ENCODE assay signal across 3 cellular contexts in genomic region chr9:75482566-75482965, GRCh38.
TF ChIP-seq lines count a peak whose summit lies in the region.

No MANE protein-coding gene starts in this region.

TF ChIP-seq in SK-N-SH, 30 proteins besides CTCF, POLR2A, EP300 and RAD21 (continues in another document):
- TF ChIP-seq RCOR1 (IDR thresholded peaks at IDR 0.05; ENCODE audit: low read length) (no peak), RFX5 (IDR thresholded peaks at IDR 0.05; ENCODE audit: low read length) (no peak), GABPA (IDR thresholded peaks at IDR 0.05; ENCODE audit: low read depth) (no peak), JUND (IDR thresholded peaks at IDR 0.05) (no peak), NFIC (IDR thresholded peaks at IDR 0.05; ENCODE audit: borderline replicate concordance) (no peak), FOXJ3 (CRISPR knock-in tag; IDR thresholded peaks at IDR 0.05) (no peak), RXRA (IDR thresholded peaks at IDR 0.05; ENCODE audit: borderline replicate concordance, low read depth) (no peak), CHD2 (IDR thresholded peaks at IDR 0.05; ENCODE audit: low read length, partially characterized antibody) (no peak), EZH2phosphoT487 (IDR thresholded peaks at IDR 0.05; ENCODE audit: borderline replicate concordance, low read depth) (no peak), REST (IDR thresholded peaks at IDR 0.05; ENCODE audit: low read depth, low read length) (no peak), SMC3 (IDR thresholded peaks at IDR 0.05; ENCODE audit: low read depth, low read length) (no peak), YY1 (IDR thresholded peaks at IDR 0.05; ENCODE audit: low read depth) (no peak), MXI1 (IDR thresholded peaks at IDR 0.05; ENCODE audit: low read depth, low read length) (no peak), TCF12 (IDR thresholded peaks at IDR 0.05) (no peak), ELF1 (IDR thresholded peaks at IDR 0.05) (no peak)
- TF ChIP-seq, protein P1, sequence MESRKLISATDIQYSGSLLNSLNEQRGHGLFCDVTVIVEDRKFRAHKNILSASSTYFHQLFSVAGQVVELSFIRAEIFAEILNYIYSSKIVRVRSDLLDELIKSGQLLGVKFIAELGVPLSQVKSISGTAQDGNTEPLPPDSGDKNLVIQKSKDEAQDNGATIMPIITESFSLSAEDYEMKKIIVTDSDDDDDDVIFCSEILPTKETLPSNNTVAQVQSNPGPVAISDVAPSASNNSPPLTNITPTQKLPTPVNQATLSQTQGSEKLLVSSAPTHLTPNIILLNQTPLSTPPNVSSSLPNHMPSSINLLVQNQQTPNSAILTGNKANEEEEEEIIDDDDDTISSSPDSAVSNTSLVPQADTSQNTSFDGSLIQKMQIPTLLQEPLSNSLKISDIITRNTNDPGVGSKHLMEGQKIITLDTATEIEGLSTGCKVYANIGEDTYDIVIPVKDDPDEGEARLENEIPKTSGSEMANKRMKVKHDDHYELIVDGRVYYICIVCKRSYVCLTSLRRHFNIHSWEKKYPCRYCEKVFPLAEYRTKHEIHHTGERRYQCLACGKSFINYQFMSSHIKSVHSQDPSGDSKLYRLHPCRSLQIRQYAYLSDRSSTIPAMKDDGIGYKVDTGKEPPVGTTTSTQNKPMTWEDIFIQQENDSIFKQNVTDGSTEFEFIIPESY (IDR thresholded peaks at IDR 0.05; ENCODE audit: borderline replicate concordance, low read depth) = no peak
- TF ChIP-seq, protein P2, sequence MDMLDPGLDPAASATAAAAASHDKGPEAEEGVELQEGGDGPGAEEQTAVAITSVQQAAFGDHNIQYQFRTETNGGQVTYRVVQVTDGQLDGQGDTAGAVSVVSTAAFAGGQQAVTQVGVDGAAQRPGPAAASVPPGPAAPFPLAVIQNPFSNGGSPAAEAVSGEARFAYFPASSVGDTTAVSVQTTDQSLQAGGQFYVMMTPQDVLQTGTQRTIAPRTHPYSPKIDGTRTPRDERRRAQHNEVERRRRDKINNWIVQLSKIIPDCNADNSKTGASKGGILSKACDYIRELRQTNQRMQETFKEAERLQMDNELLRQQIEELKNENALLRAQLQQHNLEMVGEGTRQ (IDR thresholded peaks at IDR 0.05; ENCODE audit: borderline replicate concordance, low read depth, low read length) = no peak

TF ChIP-seq in SK-N-SH treated with all-trans-retinoic acid at 6 μM for 48 hours, 23 proteins besides CTCF, POLR2A, EP300 and RAD21:
- TF ChIP-seq ZNF565 (CRISPR knock-in tag; conservative IDR thresholded peaks at IDR 0.05; ENCODE audit: low read depth) (no peak), RARB (CRISPR knock-in tag; IDR thresholded peaks at IDR 0.05) (no peak)

TF ChIP-seq in H1, 55 proteins besides CTCF, POLR2A, EP300 and RAD21:
- TF ChIP-seq KDM4A (IDR thresholded peaks at IDR 0.05; ENCODE audit: low read depth, low read length, severe bottlenecking) = no peak
- TF ChIP-seq CBX8 (IDR thresholded peaks at IDR 0.05; ENCODE audit: borderline replicate concordance, low read depth, low read length) = no peak
- no peak for TF ChIP-seq RBBP5 (IDR thresholded peaks at IDR 0.05; ENCODE audit: borderline replicate concordance, low read depth, low read length)
- TF ChIP-seq CBX5 (IDR thresholded peaks at IDR 0.05; ENCODE audit: low read depth, low read length) = no peak
